Comparison of ENCODE assay signal across 8 cellular contexts in the genomic region with DNA sequence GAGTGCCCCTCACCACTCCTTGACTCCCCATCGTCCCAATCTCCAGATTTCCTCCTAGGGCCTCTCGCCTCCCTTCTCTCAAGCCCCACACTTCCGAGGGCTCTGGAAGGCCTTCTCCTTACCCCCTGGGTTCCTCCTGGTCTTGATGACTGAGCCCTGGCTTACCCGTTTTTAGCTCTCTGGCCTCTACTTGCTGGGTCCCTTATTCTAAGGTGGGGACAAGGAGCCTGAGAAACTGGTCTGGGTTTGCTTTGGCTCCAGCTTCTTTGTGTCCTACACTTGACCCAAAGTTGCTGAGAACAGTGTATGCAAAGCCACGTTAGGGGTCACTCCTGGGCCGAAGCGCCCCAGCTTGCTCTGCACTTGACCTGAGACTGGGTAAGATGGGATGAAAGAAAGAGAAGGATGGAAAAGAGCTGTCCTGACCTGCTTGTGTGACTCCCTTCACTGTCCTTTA. TPM values are rescaled to one million over a fixed set of nuclear protein-coding genes. Genes with fewer than 3 reads are reported as not detected.
DNase-seq lines count a peak whose midpoint lies in the region; ATAC-seq and TF ChIP-seq lines count a peak whose summit lies in the region.

No MANE protein-coding gene starts in this region.

- TF ChIP-seq POLR2A in adrenal gland (IDR thresholded peaks at IDR 0.05), result no peak

- peak; percentile 20 for ATAC-seq in GM18907 (IDR thresholded peaks at IDR 0.05; ENCODE audit: unreplicated experiment)

- 14 to 24% (median 21%) methylated on average over 7 of the region's 7 CpGs for WGBS in adrenal gland, 4 donors
- WGBS in hepatocyte (ENCODE audit: low lambda C conversion rate, missing lambda C conversion rate), result 21% methylated on average over 7 of the region's 7 CpGs

- H3K4me1 ChIP-seq in adrenal gland (replicated peaks in 1 of 2) (peaks cover 5 to 27% of the 10 kb centered on the region in 2 donors), hepatocyte (ENCODE audit: insufficient read depth) (peaks cover 11% of the 10 kb centered on the region), skeletal muscle tissue (ENCODE audit: control insufficient read depth in 3 of 3, insufficient read depth in 3 of 3, low read length in 3 of 3) (peaks cover 11 to 22% (median 14%) of the 10 kb centered on the region in 3 donors)

- peaks cover 63% of the 10 kb centered on the region for H3K79me2 ChIP-seq in hepatocyte

- peaks cover 14 to 32% (median 18%) of the 10 kb centered on the region in 3 donors for H3K4me1 Mint-ChIP-seq in IgD-negative memory B cell

- H3K9me3 ChIP-seq in adrenal gland (replicated peaks in 1 of 3) (no peaks in the 10 kb centered on the region), hepatocyte (ENCODE audit: low read depth) (no peaks in the 10 kb centered on the region), skeletal muscle tissue (ENCODE audit: control insufficient read depth in 3 of 3, low read length in 3 of 3) (no peaks in the 10 kb centered on the region)

- H3K9me3 Mint-ChIP-seq in IgD-negative memory B cell, result no peaks in the 10 kb centered on the region

- H3K27me3 Mint-ChIP-seq in IgD-negative memory B cell, result no peaks in the 10 kb centered on the region

- H3K9me2 ChIP-seq in hepatocyte (replicated peaks; ENCODE audit: insufficient read depth), result no peaks in the 10 kb centered on the region

- H3K9ac ChIP-seq in skeletal muscle tissue (ENCODE audit: low read depth in 1 of 3, low read length in 3 of 3), result peak overlapping the region; percentile 89 to 95 (median 94)

- peak overlapping the region; percentile 69 for H2AFZ ChIP-seq in hepatocyte

- peak overlapping the region; percentile 76 to 92 (median 92) for H3K27ac Mint-ChIP-seq in IgD-negative memory B cell

- H3K36me3 ChIP-seq in adrenal gland (replicated peaks in 1 of 2), result peaks cover 0 to 4% of the 10 kb centered on the region in 2 donors
- H3K36me3 ChIP-seq in hepatocyte (replicated peaks; ENCODE audit: insufficient read depth, low read depth), result no peaks in the 10 kb centered on the region
- H3K36me3 ChIP-seq in skeletal muscle tissue (ENCODE audit: control insufficient read depth in 3 of 3, insufficient read depth in 3 of 3, low read length in 3 of 3), result peaks cover 0 to 3% (median 0%) of the 10 kb centered on the region in 3 donors

- DNase-seq in AG08395 (ENCODE audit: low spot score), result peak; percentile 33
- peak in 1 of 7 donors; percentile 18 for DNase-seq in adrenal gland
- peak; percentile 10 for DNase-seq in hepatocyte (ENCODE audit: low spot score)
- no peak for DNase-seq in NCI-H748 (lab: John Stamatoyannopoulos, UW; ENCODE audit: unreplicated experiment)
- DNase-seq in D341Med (ENCODE audit: low spot score), result no peak

- no peaks in the 10 kb centered on the region for H4K20me1 ChIP-seq in hepatocyte (ENCODE audit: insufficient read depth, poor library complexity, severe bottlenecking)

- H3K4me3 Mint-ChIP-seq in IgD-negative memory B cell, result peak overlapping the region; percentile 89 to 99 (median 93)

- peaks cover 2% of the 10 kb centered on the region for H3K36me3 Mint-ChIP-seq in IgD-negative memory B cell

- intact Hi-C loops in adrenal gland (cut with DNase I), result no loop called here

- H3K27me3 ChIP-seq in adrenal gland (no peaks in the 10 kb centered on the region), hepatocyte (no peaks in the 10 kb centered on the region), skeletal muscle tissue (ENCODE audit: control insufficient read depth in 3 of 3, insufficient read depth in 3 of 3, low read length in 3 of 3) (no peaks in the 10 kb centered on the region)

- H3K27ac ChIP-seq in adrenal gland, result peak overlapping the region in 4 of 5 donors; percentile 66 to 90 (median 78)
- H3K27ac ChIP-seq in hepatocyte, result peak overlapping the region; percentile 80
- H3K27ac ChIP-seq in skeletal muscle tissue (ENCODE audit: low read depth, low read length), result peak overlapping the region; percentile 80

- H3K4me3 ChIP-seq in adrenal gland (peak overlapping the region in 3 of 4 donors; percentile 57 to 89 (median 76)), hepatocyte (peak overlapping the region; percentile 33), skeletal muscle tissue (ENCODE audit: low read length in 3 of 3) (peak overlapping the region; percentile 95 to 98 (median 97))

- TF ChIP-seq CTCF in adrenal gland (IDR thresholded peaks at IDR 0.05) (no peak), hepatocyte (IDR thresholded peaks at IDR 0.05; ENCODE audit: poor library complexity) (no peak)

- H3K4me2 ChIP-seq in hepatocyte, result peak overlapping the region; percentile 98

RNA-seq across cellular contexts. Expression of a gene that starts 0.8 kb away (rescaled TPM):
- polyA plus RNA-seq in IgD-negative memory B cell (17.7 TPM), adrenal gland (10 to 100 TPM in 1 of 3 donors, 1 to 10 TPM in 2; 7.9 to 16.8 (median 8.3) TPM), hepatocyte (18.0 and 21.4 TPM in 2 replicates)
- total RNA-seq in adrenal gland (10 to 100 TPM; 13.3 to 29.4 (median 17.9) TPM), hepatocyte (13.1 and 13.8 TPM in 2 replicates), skeletal muscle tissue (12.0 TPM)

RNA-seq across cellular contexts. Expression of a gene that starts 16.7 kb away (rescaled TPM):
- 37.3 TPM for polyA plus RNA-seq in IgD-negative memory B cell
- total RNA-seq in adrenal gland, result 10 to 100 TPM; 11.2 to 44.5 (median 31.8) TPM
- polyA plus RNA-seq in adrenal gland, result 10 to 100 TPM; 32.7 to 51.0 (median 50.5) TPM
- total RNA-seq in hepatocyte, result 24.1 and 28.2 TPM in 2 replicates
- polyA plus RNA-seq in hepatocyte, result 12.6 and 22.3 TPM in 2 replicates
- total RNA-seq in skeletal muscle tissue, result 40.2 TPM

Comparison
In these comparisons a context has a peak if more than half of its experiments do, and no peak if none do; other contexts are left out.
1. DNase-seq: peak in AG08395 (single experiment) and hepatocyte (single experiment); none in NCI-H748 (single experiment) and D341Med (single experiment).
2. H3K4me3 ChIP-seq: peak in every context shown above with its lines; median percentile 97 in skeletal muscle tissue; 76 in adrenal gland; 33 in hepatocyte.
3. Peak in every context shown above with its lines, with median percentiles within 50 percentile points of each other: H3K27ac ChIP-seq.